32 cellular contexts compared by ENCODE assay signal in the genomic region with DNA sequence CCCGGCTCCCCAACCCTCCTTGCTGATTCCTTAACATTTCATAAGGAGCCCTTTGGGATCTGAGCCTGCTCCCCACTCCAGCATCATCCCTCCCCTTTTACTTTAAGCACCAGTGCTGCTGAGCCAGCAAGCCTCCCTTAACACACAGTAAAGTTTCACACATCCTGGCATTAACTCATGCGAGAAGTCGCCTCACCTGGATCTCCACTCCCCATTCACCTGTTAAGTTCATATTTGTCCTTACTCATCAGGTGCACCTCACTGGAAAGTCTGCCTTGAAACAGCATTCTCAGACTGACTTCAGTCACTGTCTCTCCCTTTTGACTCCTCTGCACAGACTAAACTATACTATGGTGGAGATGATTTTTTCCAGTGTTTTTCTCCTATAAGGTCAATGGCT. TPM values are rescaled to one million over a fixed set of nuclear protein-coding genes. Genes with fewer than 3 reads are reported as not detected.
"Had no signal": no experiment of that assay in that cellular context is flagged by ENCODE, and none has a peak within 500 bp of the region (broad histone marks: within the 10 kb centered on the region; RNA-seq: fewer than 3 reads in every experiment).

No MANE protein-coding gene starts in this region.

- H3K4me1 ChIP-seq: body of pancreas had no signal

- DNase-seq: activated B cell treated with CpG ODN at 0.5 μM for 24 hours; activated CD4-positive, alpha-beta T cell treated with anti-CD3 and anti-CD28 coated beads for 1 hour; activated CD4-positive, alpha-beta T cell treated with anti-CD3 and anti-CD28 coated beads, Interleukin-2, amount 10 ng/mL, durations not matched to agents 7 days and 5 days; activated CD8-positive, alpha-beta memory T cell treated with anti-CD3 and anti-CD28 coated beads, Interleukin-2, amount 50 U/mL, for 4 hours; activated CD8-positive, alpha-beta T cell treated with anti-CD3 and anti-CD28 coated beads for 36 hours; activated effector memory CD4-positive, alpha-beta T cell treated with anti-CD3 and anti-CD28 coated beads, Interleukin-2, amount 50 U/mL, for 16 hours; activated naive CD4-positive, alpha-beta T cell treated with Interleukin-2 at 50 U/mL for 16 hours; activated naive CD8-positive, alpha-beta T cell treated with anti-CD3 and anti-CD28 coated beads, Interleukin-2, amount 50 U/mL, for 24 hours; amniotic stem cell; body of pancreas; Kasumi-1; NCI-H1092; NCI-H1417 treated with DMSO at 0.1 percent for 48 hours; NCI-H1694; NCI-H2029; NCI-H2107; NCI-H2171 treated with DMSO at 0.1 percent for 48 hours; NCI-H226; NCI-H69; NK-92 treated with Interleukin-12 subunit alpha and Interleukin-12 subunit beta, amount 100 ng/mL, for 24 hours; OCI-M1; RPMI8226; T-cell; T-helper 2 cell; T1000 had no signal

- H3K27me3 Mint-ChIP-seq: activated B cell treated with CpG ODN at 0.5 μM for 24 hours; activated CD4-positive, alpha-beta T cell treated with anti-CD3 and anti-CD28 coated beads, Interleukin-2, amount 10 ng/mL, durations not matched to agents 7 days and 5 days; activated CD8-positive, alpha-beta T cell treated with anti-CD3 and anti-CD28 coated beads for 36 hours; activated naive CD8-positive, alpha-beta T cell treated with anti-CD3 and anti-CD28 coated beads, Interleukin-2, amount 50 U/mL, for 24 hours; T-cell had no signal

- H3K9me3 ChIP-seq: ascending aorta, body of pancreas had no signal

- H3K27ac ChIP-seq: body of pancreas, SK-N-MC had no signal

- H3K9me3 Mint-ChIP-seq: activated B cell treated with CpG ODN at 0.5 μM for 24 hours; activated CD8-positive, alpha-beta T cell treated with anti-CD3 and anti-CD28 coated beads for 36 hours; activated naive CD8-positive, alpha-beta T cell treated with anti-CD3 and anti-CD28 coated beads, Interleukin-2, amount 50 U/mL, for 24 hours; activated T-helper 1 cell treated with anti-CD3 and anti-CD28 coated beads, Interleukin-12 subunit alpha, Interleukin-12 subunit beta, Interleukin-2, Interleukin-4 antibody, amounts not matched to agents 30 ng/mL and 10 ng/mL and 1 ng/mL, durations not matched to agents 14 hours and 24 hours and 36 hours; T-cell had no signal

- H3K27me3 ChIP-seq: ascending aorta, body of pancreas had no signal

- ATAC-seq: activated CD8-positive, alpha-beta T cell treated with anti-CD3 and anti-CD28 coated beads for 36 hours; activated naive CD4-positive, alpha-beta T cell treated with anti-CD3 and anti-CD28 coated beads, Interleukin-2, amount 50 U/mL, for 72 hours; activated naive CD8-positive, alpha-beta T cell treated with anti-CD3 and anti-CD28 coated beads, Interleukin-2, amount 50 U/mL, for 24 hours; body of pancreas; K562; Panc1; Right ventricle myocardium inferior; T-cell had no signal

- H3K4me3 Mint-ChIP-seq: activated B cell treated with CpG ODN at 0.5 μM for 24 hours; activated CD4-positive, alpha-beta T cell treated with anti-CD3 and anti-CD28 coated beads, Interleukin-2, amount 10 ng/mL, durations not matched to agents 7 days and 5 days; activated CD8-positive, alpha-beta T cell treated with anti-CD3 and anti-CD28 coated beads for 36 hours; activated naive CD8-positive, alpha-beta T cell treated with anti-CD3 and anti-CD28 coated beads, Interleukin-2, amount 50 U/mL, for 24 hours; activated T-helper 1 cell treated with anti-CD3 and anti-CD28 coated beads, Interleukin-12 subunit alpha, Interleukin-12 subunit beta, Interleukin-2, Interleukin-4 antibody, amounts not matched to agents 30 ng/mL and 10 ng/mL and 1 ng/mL, durations not matched to agents 14 hours and 24 hours and 36 hours; T-cell had no signal

- H3K27ac Mint-ChIP-seq: activated B cell treated with CpG ODN at 0.5 μM for 24 hours; activated CD4-positive, alpha-beta T cell treated with anti-CD3 and anti-CD28 coated beads, Interleukin-2, amount 10 ng/mL, durations not matched to agents 7 days and 5 days; activated CD8-positive, alpha-beta T cell treated with anti-CD3 and anti-CD28 coated beads for 36 hours; activated naive CD8-positive, alpha-beta T cell treated with anti-CD3 and anti-CD28 coated beads, Interleukin-2, amount 50 U/mL, for 24 hours; T-cell had no signal

- H3K4me3 ChIP-seq: ascending aorta, body of pancreas, K562, SK-N-MC had no signal

RNA-seq across cellular contexts. Expression of a gene that starts 47.8 kb away (rescaled TPM):
- total RNA-seq: ascending aorta had no signal
